Comparison of ENCODE assay signal across 9 cellular contexts in genomic region chr1:153032677-153033308, GRCh38. TPM values are rescaled to one million over a fixed set of nuclear protein-coding genes. Genes with fewer than 3 reads are reported as not detected.
DNase-seq lines count a peak whose midpoint lies in the region; ATAC-seq and TF ChIP-seq lines count a peak whose summit lies in the region.
"Had no signal": no experiment of that assay in that cellular context is flagged by ENCODE, and none has a peak within 500 bp of the region (broad histone marks: within the 10 kb centered on the region; RNA-seq: fewer than 3 reads in every experiment).

No MANE protein-coding gene starts in this region.

- intact Hi-C loops in ascending aorta (cut with DNase I): no loop called here

- DNase-seq in DMS79 (lab: John Stamatoyannopoulos, UW) (peak; percentile 33), KBM-7 (peak; percentile 3), astrocyte of the cerebellum (ENCODE audit: low read depth) (no peak), lung microvascular endothelial cell (ENCODE audit: low read depth in 2 of 2) (peak; percentile 0 to 35), T-helper 9 cell (no peak), ascending aorta (ENCODE audit: low spot score in 2 of 2) (no peak)
- DNase-seq: heart right ventricle had no signal

- H3K9me3 ChIP-seq in ascending aorta: no peaks in the 10 kb centered on the region

- no peaks in the 10 kb centered on the region for H3K27me3 ChIP-seq in ascending aorta

- ATAC-seq in GM21367 (IDR thresholded peaks at IDR 0.05; ENCODE audit: unreplicated experiment) (no peak), HG03095 (IDR thresholded peaks at IDR 0.05; ENCODE audit: unreplicated experiment) (no peak)
- ATAC-seq: heart right ventricle had no signal

- no peak overlapping the region for H3K27ac ChIP-seq in ascending aorta
- H3K27ac ChIP-seq: heart right ventricle had no signal

- in situ Hi-C loops in KBM-7 (cut with MboI; ENCODE audit: low pct_unique_long_range_greater_than_20kb, low sequenced_read_pairs): no loop called here
- in situ Hi-C loops in astrocyte of the cerebellum (cut with HindIII; ENCODE audit: low sequenced_read_pairs): no loop called here

- H3K4me3 ChIP-seq in astrocyte of the cerebellum (ENCODE audit: low read depth, low read length) (no peak overlapping the region), ascending aorta (no peak overlapping the region)
- H3K4me3 ChIP-seq: heart right ventricle had no signal

- no peaks in the 10 kb centered on the region for H3K4me1 ChIP-seq in ascending aorta
- H3K4me1 ChIP-seq: heart right ventricle had no signal

- no peaks in the 10 kb centered on the region for H3K36me3 ChIP-seq in ascending aorta
- H3K36me3 ChIP-seq: heart right ventricle had no signal

- TF ChIP-seq CTCF in astrocyte of the cerebellum (IDR thresholded peaks at IDR 0.05; ENCODE audit: low read depth, low read length, missing control alignments) (peak; percentile 14), ascending aorta (IDR thresholded peaks at IDR 0.05) (no peak)

RNA-seq across cellular contexts. Expression of gene SPRR1B, which starts 1.8 kb away (rescaled TPM):
- total RNA-seq in lung microvascular endothelial cell (not detected in 2 replicates), ascending aorta (not detected)
- total RNA-seq: heart right ventricle had no signal

RNA-seq across cellular contexts. Expression of gene SPRR2D, which starts 8.1 kb away (rescaled TPM):
- total RNA-seq in lung microvascular endothelial cell: not detected in 2 replicates
- not detected for total RNA-seq in ascending aorta
- total RNA-seq: heart right ventricle had no signal

RNA-seq across cellular contexts. Expression of gene SPRR2A, which starts 24.5 kb away (rescaled TPM):
- total RNA-seq in lung microvascular endothelial cell: not detected in 2 replicates
- not detected for total RNA-seq in ascending aorta
- total RNA-seq: heart right ventricle had no signal

RNA-seq across cellular contexts. Expression of gene SPRR3, which starts 31.2 kb away (rescaled TPM):
- total RNA-seq in lung microvascular endothelial cell: not detected in 2 replicates
- 0.53 TPM for total RNA-seq in ascending aorta
- total RNA-seq: heart right ventricle had no signal

RNA-seq across cellular contexts. Expression of gene SPRR2B, which starts 38.6 kb away (rescaled TPM):
- total RNA-seq in lung microvascular endothelial cell (not detected in 2 replicates), ascending aorta (not detected)
- total RNA-seq: heart right ventricle had no signal

Comparison
In these comparisons a context has a peak if more than half of its experiments do, and no peak if none do; other contexts are left out.
1. DNase-seq: peak in DMS79 (single experiment), KBM-7 (single experiment) and lung microvascular endothelial cell (2 of 2); none in astrocyte of the cerebellum (single experiment), T-helper 9 cell (single experiment) and ascending aorta (0 of 2).